12 cellular contexts compared by ENCODE assay signal in genomic region chr6:111683126-111683525, GRCh38.
DNase-seq lines count a peak whose midpoint lies in the region; ATAC-seq, FAIRE-seq and TF ChIP-seq lines count a peak whose summit lies in the region.
"Had no signal": no experiment of that assay in that cellular context is flagged by ENCODE, and none has a peak within 500 bp of the region (broad histone marks: within the 10 kb centered on the region; RNA-seq: fewer than 3 reads in every experiment).

No MANE protein-coding gene starts in this region.

- H3K27me3 ChIP-seq in breast epithelium: no peaks in the 10 kb centered on the region
- no peaks in the 10 kb centered on the region for H3K27me3 ChIP-seq in mammary epithelial cell (ENCODE audit: insufficient read depth, low read length)
- no peaks in the 10 kb centered on the region for H3K27me3 ChIP-seq in endothelial cell of umbilical vein (ENCODE audit: control insufficient read depth in 2 of 2, insufficient read depth in 2 of 2, low read length in 2 of 2)
- no peaks in the 10 kb centered on the region for H3K27me3 ChIP-seq in uterus

- H3K9ac ChIP-seq in mammary epithelial cell (ENCODE audit: insufficient read depth, low read length) (no peak overlapping the region), endothelial cell of umbilical vein (replicated peaks; ENCODE audit: extremely low read depth, insufficient read depth, low read length) (peak overlapping the region; percentile 26)

- H3K4me3 ChIP-seq in breast epithelium (no peak overlapping the region), mammary epithelial cell (replicated peaks in 1 of 3; ENCODE audit: insufficient read depth in 1 of 3, low read depth in 2 of 3, low read length in 3 of 3) (no peak overlapping the region), endothelial cell of umbilical vein (replicated peaks in 1 of 3; ENCODE audit: insufficient read depth in 1 of 3, low read depth in 1 of 3, low read length in 3 of 3) (no peak overlapping the region), uterus (no peak overlapping the region)
- H3K4me3 ChIP-seq: GM12878 had no signal

- H3K36me3 Mint-ChIP-seq in osteocyte (ENCODE audit: unreplicated experiment): peaks cover 45% of the 10 kb centered on the region

- H3K4me1 ChIP-seq in breast epithelium (no peaks in the 10 kb centered on the region), mammary epithelial cell (ENCODE audit: insufficient read depth, low read length) (no peaks in the 10 kb centered on the region), endothelial cell of umbilical vein (ENCODE audit: control insufficient read depth, extremely low read depth, insufficient read depth, low read length) (peaks cover 51% of the 10 kb centered on the region), uterus (peaks cover 0 to 4% of the 10 kb centered on the region in 2 donors)

- 52% methylated on average over 3 of the region's 5 CpGs for WGBS in mammary epithelial cell (ENCODE audit: low coverage, missing lambda C conversion rate)

- no peak for ATAC-seq in GM21619 (IDR thresholded peaks at IDR 0.05; ENCODE audit: unreplicated experiment)
- ATAC-seq: GM12878 had no signal

- CTCF ChIA-PET in mammary epithelial cell (lab: Charles Lee; ENCODE audit: low non-redundant PET): no interaction called here
- CTCF ChIA-PET in endothelial cell of umbilical vein (lab: Charles Lee): interaction anchor here (0.8 to 2.8 kb wide), 8 partner anchors 12 to 424 kb away, joined by 3 to 24 read pairs (median 4); partner anchors contain the start of gene TRAF3IP2

- peak; percentile 68 for FAIRE-seq in endothelial cell of umbilical vein (lab: Jason Lieb, UNC)
- FAIRE-seq: GM12878, keratinocyte had no signal

- TF ChIP-seq POLR2A in breast epithelium (IDR thresholded peaks at IDR 0.05) (no peak), endothelial cell of umbilical vein (IDR thresholded peaks at IDR 0.05; ENCODE audit: low read depth, low read length) (no peak), uterus (IDR thresholded peaks at IDR 0.05) (no peak)

- H3K9me1 ChIP-seq in endothelial cell of umbilical vein (replicated peaks; ENCODE audit: control insufficient read depth, extremely low read depth, insufficient read depth, low read length): no peaks in the 10 kb centered on the region

- H3K27ac Mint-ChIP-seq in osteocyte (ENCODE audit: unreplicated experiment): peak overlapping the region; percentile 67
- H3K27ac Mint-ChIP-seq: T-helper 1 cell treated with Interleukin-12 subunit alpha and Interleukin-12 subunit beta and Interleukin-4 antibody, amounts not matched to agents 30 μg/mL and 1 μg/mL, for 36 hours had no signal

- TF ChIP-seq CTCF in breast epithelium (IDR thresholded peaks at IDR 0.05): no peak
- no peak for TF ChIP-seq CTCF in mammary epithelial cell (conservative IDR thresholded peaks at IDR 0.05 in 1 of 2, IDR thresholded peaks at IDR 0.05 in 1 of 2; ENCODE audit: extremely low read depth in 1 of 2, insufficient read depth in 1 of 2, low read depth in 1 of 2, low read length in 2 of 2)
- TF ChIP-seq CTCF in endothelial cell of umbilical vein (IDR thresholded peaks at IDR 0.05; ENCODE audit: extremely low read depth in 1 of 2, insufficient read depth in 1 of 2, low read depth in 1 of 2, low read length in 2 of 2): no peak
- no peak for TF ChIP-seq CTCF in osteocyte (IDR thresholded peaks at IDR 0.05)
- no peak for TF ChIP-seq CTCF in uterus (IDR thresholded peaks at IDR 0.05)

- no TSS peak for BruUV-seq in mammary epithelial cell (replicated peaks; lab: Mats Ljungman, UMichigan)
- BruUV-seq in endothelial cell of umbilical vein (replicated peaks; lab: Mats Ljungman, UMichigan): no TSS peak

- H3K27ac ChIP-seq in breast epithelium: peak overlapping the region; percentile 86 to 95
- H3K27ac ChIP-seq in mammary epithelial cell (ENCODE audit: insufficient read depth, low read depth, low read length): no peak overlapping the region
- peak overlapping the region; percentile 82 for H3K27ac ChIP-seq in endothelial cell of umbilical vein (ENCODE audit: insufficient read depth, low read depth, low read length)
- peak overlapping the region; percentile 68 to 84 for H3K27ac ChIP-seq in uterus

- in situ Hi-C loops in mammary epithelial cell (cut with MboI; ENCODE audit: low sequenced_read_pairs in 2 of 2): no loop called here

- dilution Hi-C loops in mammary epithelial cell (cut with HindIII; ENCODE audit: low sequenced_read_pairs) (no loop called here), endothelial cell of umbilical vein (cut with MboI; ENCODE audit: extremely low pct_ligation_motif_present, low sequenced_read_pairs) (no loop called here)

- no peaks in the 10 kb centered on the region for H3K36me3 ChIP-seq in breast epithelium
- H3K36me3 ChIP-seq in mammary epithelial cell (ENCODE audit: insufficient read depth, low read length): peaks cover under 1% of the 10 kb centered on the region
- H3K36me3 ChIP-seq in endothelial cell of umbilical vein (ENCODE audit: control insufficient read depth in 2 of 2, extremely low read depth in 1 of 2, insufficient read depth in 2 of 2, low read length in 2 of 2): peaks cover 2 to 3% of the 10 kb centered on the region in 2 experiments
- H3K36me3 ChIP-seq in uterus: no peaks in the 10 kb centered on the region

- peaks cover 33% of the 10 kb centered on the region for H3K4me1 Mint-ChIP-seq in osteocyte (ENCODE audit: unreplicated experiment)

- H3K9me3 ChIP-seq in breast epithelium: no peaks in the 10 kb centered on the region
- no peaks in the 10 kb centered on the region for H3K9me3 ChIP-seq in mammary epithelial cell (replicated peaks; ENCODE audit: insufficient read depth, low read length)
- no peaks in the 10 kb centered on the region for H3K9me3 ChIP-seq in endothelial cell of umbilical vein (replicated peaks; ENCODE audit: control insufficient read depth, insufficient read depth, low read length)
- H3K9me3 ChIP-seq in uterus: no peaks in the 10 kb centered on the region

- H2AFZ ChIP-seq in mammary epithelial cell (ENCODE audit: low read depth, low read length) (no peak overlapping the region), endothelial cell of umbilical vein (ENCODE audit: low read depth, low read length) (no peak overlapping the region)

- no peaks in the 10 kb centered on the region for H3K9me3 Mint-ChIP-seq in osteocyte (ENCODE audit: unreplicated experiment)
- H3K9me3 Mint-ChIP-seq: T-helper 1 cell treated with Interleukin-12 subunit alpha and Interleukin-12 subunit beta and Interleukin-4 antibody, amounts not matched to agents 30 μg/mL and 1 μg/mL, for 36 hours had no signal

- POLR2A ChIA-PET in endothelial cell of umbilical vein (lab: Charles Lee): interaction anchor here (1.2 kb wide), 1 partner anchor 303 kb away, joined by 3 read pairs; no protein-coding TSS in a partner anchor

- H3K79me2 ChIP-seq in mammary epithelial cell (ENCODE audit: insufficient read depth, low read length): no peaks in the 10 kb centered on the region
- no peaks in the 10 kb centered on the region for H3K79me2 ChIP-seq in endothelial cell of umbilical vein (ENCODE audit: control insufficient read depth, insufficient read depth, low read length)

- H3K4me2 ChIP-seq in mammary epithelial cell (ENCODE audit: insufficient read depth, low read depth, low read length) (no peak overlapping the region), endothelial cell of umbilical vein (ENCODE audit: insufficient read depth, low read length) (peak overlapping the region; percentile 65)

- no peak overlapping the region for H3K4me3 Mint-ChIP-seq in osteocyte (ENCODE audit: unreplicated experiment)

- H3K27me3 Mint-ChIP-seq in osteocyte (ENCODE audit: unreplicated experiment): no peaks in the 10 kb centered on the region

- H4K20me1 ChIP-seq in mammary epithelial cell (ENCODE audit: insufficient read depth, low read length) (no peaks in the 10 kb centered on the region), endothelial cell of umbilical vein (replicated peaks; ENCODE audit: control insufficient read depth, extremely low read depth, insufficient read depth, low read length) (no peaks in the 10 kb centered on the region)

- intact Hi-C loops in breast epithelium (cut with DNase I; ENCODE audit: low total_unique reads) (no loop called here), mammary epithelial cell (cut with micrococcal nuclease) (no loop called here), endothelial cell of umbilical vein (cut with micrococcal nuclease) (loop anchor here (1.0 to 5.0 kb wide), 5 partner anchors 16 to 424 kb away; partner anchors contain the start of gene REV3L), uterus (cut with DNase I; ENCODE audit: low total_unique reads) (loop anchor here (5.0 kb wide), 1 partner anchor 201 kb away; the partner anchor contains the start of gene REV3L)

- DNase-seq in breast epithelium (ENCODE audit: low spot score in 2 of 2) (no peak), mammary epithelial cell (no peak), endothelial cell of umbilical vein (ENCODE audit: low read depth, low spot score) (no peak), osteocyte (ENCODE audit: extremely low spot score, unreplicated experiment) (no peak), uterus (peak in 1 of 2 donors; percentile 41), NCI-H774 (lab: John Stamatoyannopoulos, UW) (no peak), NCI-H1694 treated with DMSO at 0.1 percent for 48 hours (lab: John Stamatoyannopoulos, UW) (no peak)
- DNase-seq: DMS53 had no signal

TF ChIP-seq in endothelial cell of umbilical vein, 7 proteins besides CTCF, POLR2A, EP300 and RAD21:
- no peak for TF ChIP-seq POLR2AphosphoS5 (IDR thresholded peaks at IDR 0.05; ENCODE audit: insufficient read depth, low read depth, low read length)
- TF ChIP-seq MYC (IDR thresholded peaks at IDR 0.05; ENCODE audit: low read depth, low read length): no peak
- TF ChIP-seq JUN (IDR thresholded peaks at IDR 0.05; ENCODE audit: borderline replicate concordance, insufficient read depth, insufficient read length, low read depth): no peak
- TF ChIP-seq MAX (IDR thresholded peaks at IDR 0.05; ENCODE audit: insufficient read depth, insufficient read length): no peak
- TF ChIP-seq EZH2 (IDR thresholded peaks at IDR 0.05; ENCODE audit: borderline replicate concordance, low read depth, low read length, severe bottlenecking): no peak
- TF ChIP-seq GATA2 (IDR thresholded peaks at IDR 0.05; ENCODE audit: insufficient read depth, insufficient read length, low read depth, low read length): no peak
- no peak for TF ChIP-seq FOS (IDR thresholded peaks at IDR 0.05; ENCODE audit: borderline replicate concordance, insufficient read depth, low read length)

Comparison
In these comparisons a context has a peak if more than half of its experiments do, and no peak if none do; other contexts are left out.
1. intact Hi-C loops: an anchor here in endothelial cell of umbilical vein (1.0 to 5.0 kb wide) and uterus (5.0 kb wide); none called in breast epithelium and mammary epithelial cell.